In the genomic region with DNA sequence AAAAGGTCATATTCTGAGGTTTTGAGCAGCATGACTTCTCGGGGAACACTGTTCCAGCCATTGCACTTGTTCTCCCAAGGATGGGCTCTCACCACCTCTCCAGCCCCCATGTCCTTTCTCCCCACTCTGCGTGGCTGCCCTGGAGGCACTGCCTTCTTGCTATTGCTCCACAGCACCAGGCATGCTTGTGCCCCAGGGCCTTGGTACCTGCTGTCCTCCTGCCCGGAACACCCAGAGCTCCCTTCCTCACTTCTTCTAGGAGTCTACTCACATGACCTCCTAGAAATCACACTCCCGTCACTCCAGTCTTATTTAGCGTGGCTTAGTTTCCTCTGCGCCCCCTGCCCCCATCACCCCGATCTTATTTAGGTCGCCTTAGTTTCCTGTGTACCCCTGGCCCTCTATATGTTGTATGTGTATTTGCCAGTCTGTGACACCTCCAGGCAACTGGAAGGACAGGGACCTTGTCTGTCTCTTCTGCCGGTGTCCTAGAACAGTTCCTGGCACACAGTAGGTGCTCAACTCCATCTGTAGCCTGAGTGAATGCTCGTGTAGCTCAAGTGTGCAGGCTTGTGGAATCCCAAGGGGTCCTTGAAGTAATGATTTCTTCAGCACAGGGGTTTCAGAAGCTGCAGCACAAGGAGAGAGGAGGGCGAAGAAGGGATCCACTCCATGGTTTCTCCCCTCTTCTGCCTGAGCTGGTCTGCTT, we compare ENCODE assay signal across 17 cellular contexts.
DNase-seq lines count a peak whose midpoint lies in the region; ATAC-seq, FAIRE-seq and TF ChIP-seq lines count a peak whose summit lies in the region.
"Had no signal": no experiment of that assay in that cellular context is flagged by ENCODE, and none has a peak within 500 bp of the region (broad histone marks: within the 10 kb centered on the region; RNA-seq: fewer than 3 reads in every experiment).

No MANE protein-coding gene starts in this region.

- peak overlapping the region; percentile 65; the same call in 1 of the 2 replicates for H3K9ac ChIP-seq in BLaER1

- no peak for TF ChIP-seq EP300 in stomach (IDR thresholded peaks at IDR 0.05)

- H3K27me3 ChIP-seq in BLaER1 (no peaks in the 10 kb centered on the region), Panc1 (ENCODE audit: control insufficient read depth, insufficient read depth, low read length) (no peaks in the 10 kb centered on the region), hepatocyte (no peaks in the 10 kb centered on the region), stomach (no peaks in the 10 kb centered on the region)
- H3K27me3 ChIP-seq: cardiac muscle cell had no signal

- peaks cover 4% of the 10 kb centered on the region; the same call in 1 of the 2 replicates for H3K9me3 ChIP-seq in BLaER1
- no peaks in the 10 kb centered on the region for H3K9me3 ChIP-seq in Panc1 (ENCODE audit: control insufficient read depth, insufficient read depth, low read depth, low read length)
- H3K9me3 ChIP-seq in hepatocyte (ENCODE audit: low read depth) = no peaks in the 10 kb centered on the region
- H3K9me3 ChIP-seq in stomach = no peaks in the 10 kb centered on the region

- no peak for FAIRE-seq in GM19239 (lab: Jason Lieb, UNC)
- FAIRE-seq: GM18507 had no signal

- H2AFZ ChIP-seq in hepatocyte = no peak overlapping the region

- BruUV-seq in Panc1 (replicated peaks; lab: Mats Ljungman, UMichigan) = no TSS peak

- peak overlapping the region; percentile 80 for H3K27ac ChIP-seq in BLaER1
- H3K27ac ChIP-seq in Panc1 (ENCODE audit: low read length) = peak overlapping the region; percentile 98
- H3K27ac ChIP-seq in hepatocyte = peak overlapping the region; percentile 64
- peak overlapping the region; percentile 76 to 91 (median 86) for H3K27ac ChIP-seq in stomach
- H3K27ac ChIP-seq: cardiac muscle cell had no signal

- CTCF ChIA-PET in Panc1 (lab: Charles Lee) = interaction anchor here (1.9 kb wide), 1 partner anchor 10 kb away, joined by 8 read pairs; no protein-coding TSS in a partner anchor

- H4K20me1 ChIP-seq in BLaER1 = no peaks in the 10 kb centered on the region
- H4K20me1 ChIP-seq in hepatocyte (ENCODE audit: insufficient read depth, poor library complexity, severe bottlenecking) = no peaks in the 10 kb centered on the region

- intact Hi-C loops in Panc1 (cut with micrococcal nuclease; ENCODE audit: unreplicated experiment) (no loop called here), stomach (cut with DNase I; ENCODE audit: low total_unique reads) (no loop called here)

- POLR2A ChIA-PET in Panc1 (lab: Charles Lee) = no interaction called here

- no peak for DNase-seq in Panc1 (ENCODE audit: low read depth, low spot score)
- DNase-seq in hepatocyte (ENCODE audit: low spot score) = no peak
- DNase-seq in stomach = no peak
- no peak for DNase-seq in epidermal melanocyte (ENCODE audit: insufficient read length, low spot score)
- DNase-seq in COLO829 (ENCODE audit: low spot score) = no peak
- DNase-seq in GM19239 (ENCODE audit: insufficient read length, low spot score) = no peak
- DNase-seq: activated CD4-positive, alpha-beta T cell treated with anti-CD3 and anti-CD28 coated beads for 4 hours; activated naive CD4-positive, alpha-beta T cell treated with anti-CD3 and anti-CD28 coated beads for 36 hours; effector memory CD8-positive, alpha-beta T cell; KBM-7; NCI-H1105 treated with DMSO at 0.1 percent for 48 hours; NCI-H2171 treated with DMSO at 0.1 percent for 48 hours had no signal

- H3K4me3 ChIP-seq in BLaER1 (no peak overlapping the region), Panc1 (ENCODE audit: low read depth in 2 of 2, low read length in 2 of 2) (no peak overlapping the region), hepatocyte (no peak overlapping the region), stomach (no peak overlapping the region)
- H3K4me3 ChIP-seq: cardiac muscle cell, skin epidermis had no signal

- WGBS in hepatocyte (ENCODE audit: low lambda C conversion rate, missing lambda C conversion rate) = 94% methylated on average over 11 of the region's 11 CpGs
- 86 to 94% (median 89%) methylated on average over 11 of the region's 11 CpGs for WGBS in stomach, 5 donors

- H3K4me2 ChIP-seq in BLaER1 = peak overlapping the region; percentile 90
- no peak overlapping the region for H3K4me2 ChIP-seq in hepatocyte

- peaks cover 80% of the 10 kb centered on the region for H3K4me1 ChIP-seq in BLaER1
- H3K4me1 ChIP-seq in Panc1 (ENCODE audit: control insufficient read depth, insufficient read depth, low read length) = peaks cover 53% of the 10 kb centered on the region
- H3K4me1 ChIP-seq in hepatocyte (ENCODE audit: insufficient read depth) = peaks cover 30% of the 10 kb centered on the region
- peaks cover 23 to 49% (median 43%) of the 10 kb centered on the region in 4 donors for H3K4me1 ChIP-seq in stomach

- no peaks in the 10 kb centered on the region for H3K9me2 ChIP-seq in hepatocyte (replicated peaks; ENCODE audit: insufficient read depth)

- ATAC-seq in Panc1 (no peak), GM19328 (IDR thresholded peaks at IDR 0.05; ENCODE audit: unreplicated experiment) (no peak)
- ATAC-seq: effector memory CD8-positive, alpha-beta T cell had no signal

- TF ChIP-seq POLR2A in stomach (IDR thresholded peaks at IDR 0.05) = no peak

- in situ Hi-C loops in Panc1 (cut with HindIII; ENCODE audit: low pct_unique_long_range_greater_than_20kb, low sequenced_read_pairs) = no loop called here

- TF ChIP-seq CTCF in Panc1 (IDR thresholded peaks at IDR 0.05) = no peak
- TF ChIP-seq CTCF in hepatocyte (IDR thresholded peaks at IDR 0.05; ENCODE audit: poor library complexity) = no peak
- no peak for TF ChIP-seq CTCF in stomach (IDR thresholded peaks at IDR 0.05)

- peaks cover 9% of the 10 kb centered on the region for H3K79me2 ChIP-seq in hepatocyte

- H3K36me3 ChIP-seq in BLaER1 (no peaks in the 10 kb centered on the region), Panc1 (ENCODE audit: control insufficient read depth, insufficient read depth, low read length) (no peaks in the 10 kb centered on the region), hepatocyte (replicated peaks; ENCODE audit: insufficient read depth, low read depth) (no peaks in the 10 kb centered on the region), stomach (no peaks in the 10 kb centered on the region)
- H3K36me3 ChIP-seq: cardiac muscle cell had no signal
